ENCODE assay signal across 14 cellular contexts in the genomic region with DNA sequence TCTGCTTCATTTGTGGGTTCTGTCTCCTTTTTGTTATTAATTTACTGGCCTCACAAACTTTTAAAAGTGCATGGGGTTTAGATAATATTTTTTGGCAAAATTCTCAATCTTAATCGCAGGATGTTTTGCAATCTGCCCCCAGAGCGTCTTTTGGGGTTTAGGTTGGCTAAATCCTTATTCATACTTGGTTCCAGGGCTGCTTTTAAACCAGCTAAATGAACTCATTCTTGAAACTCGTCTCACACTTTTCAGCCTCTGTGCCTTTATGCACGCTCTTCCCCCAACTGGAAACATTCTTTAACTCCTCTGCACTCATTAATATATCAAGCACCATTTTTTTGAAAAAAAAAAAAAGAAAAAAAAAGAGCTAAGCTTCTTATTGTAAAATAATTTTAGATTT.
"Had no signal": no experiment of that assay in that cellular context is flagged by ENCODE, and none has a peak within 500 bp of the region (broad histone marks: within the 10 kb centered on the region; RNA-seq: fewer than 3 reads in every experiment).

No MANE protein-coding gene starts in this region.

- H3K27ac ChIP-seq: ascending aorta, epithelial cell of prostate, parathyroid adenoma, tibial artery had no signal

- DNase-seq: activated CD4-positive, alpha-beta T cell treated with anti-CD3 and anti-CD28 coated beads, Interleukin-2, amount 10 ng/mL, durations not matched to agents 24 days and 14 days; activated CD4-positive, CD25-positive, alpha-beta regulatory T cell; activated CD8-positive, alpha-beta memory T cell treated with anti-CD3 and anti-CD28 coated beads for 24 hours; activated naive CD4-positive, alpha-beta T cell treated with Interleukin-2 at 50 U/mL for 16 hours; head of caudate nucleus; immature natural killer cell; mucosa of descending colon; naive thymus-derived CD4-positive, alpha-beta T cell; stimulated activated CD4-positive, alpha-beta T cell treated with anti-CD3 and anti-CD28 coated beads, Interleukin-2, amount 100 ng/mL, for 48 hours; tibial artery had no signal

- H3K36me3 ChIP-seq: ascending aorta, tibial artery had no signal

- H3K9me3 ChIP-seq: ascending aorta, mucosa of descending colon, tibial artery had no signal

- ATAC-seq: mucosa of descending colon; naive thymus-derived CD4-positive, alpha-beta T cell; stimulated activated memory B cell treated with anti-CD40 and anti-IgM and Interleukin-4, amounts not matched to agents 10 μg/mL and 1 μg/mL and 100 μg/mL, for 72 hours had no signal

- H3K4me3 ChIP-seq: ascending aorta, mucosa of descending colon, tibial artery had no signal

- H3K27me3 ChIP-seq: ascending aorta, tibial artery had no signal

- H3K4me1 ChIP-seq: ascending aorta, parathyroid adenoma, tibial artery had no signal
